8 cellular contexts compared by ENCODE assay signal in genomic region chr12:68810027-68810389, GRCh38. TPM values are rescaled to one million over a fixed set of nuclear protein-coding genes. Genes with fewer than 3 reads are reported as not detected.
A peak's percentile ranks its signal among the peaks of the same experiment; 100 is the strongest.
DNase-seq lines count a peak whose midpoint lies in the region; ATAC-seq and TF ChIP-seq lines count a peak whose summit lies in the region.
"Not testable (repeated sequence)": the region's sequence is repeated elsewhere in the genome, so short reads cannot be mapped to it uniquely, and the experiment has no call there.

No MANE protein-coding gene starts in this region.

- H3K36me3 Mint-ChIP-seq in T-helper 17 cell (ENCODE audit: low read depth), result not testable (repeated sequence)
- peaks cover 28% of the 10 kb centered on the region for H3K36me3 Mint-ChIP-seq in activated naive CD4-positive, alpha-beta T cell treated with anti-CD3 and anti-CD28 coated beads, Interleukin-2, amount 50 U/mL, for 24 hours
- peaks cover 71% of the 10 kb centered on the region for H3K36me3 Mint-ChIP-seq in dendritic cell treated with granulocyte-macrophage colony-stimulating factor and Interleukin-4, amounts not matched to agents 40 ng/mL and 50 ng/mL, for 4 days (ENCODE audit: low read depth)
- H3K36me3 Mint-ChIP-seq in nephron (ENCODE audit: low read depth), result peaks cover 37% of the 10 kb centered on the region

- peaks cover 39 to 68% (median 59%) of the 10 kb centered on the region in 11 experiments for H4K20me1 ChIP-seq in BLaER1 treated with 17β-estradiol and CSF1 and Interleukin-3, amounts not matched to agents 10 nM and 100 nM

- H3K9me3 Mint-ChIP-seq in activated naive CD4-positive, alpha-beta T cell treated with anti-CD3 and anti-CD28 coated beads, Interleukin-2, amount 50 U/mL, for 24 hours; dendritic cell treated with granulocyte-macrophage colony-stimulating factor and Interleukin-4, amounts not matched to agents 40 ng/mL and 50 ng/mL, for 4 days; nephron; stimulated activated naive CD8-positive, alpha-beta T cell treated with anti-CD3 and anti-CD28 coated beads, Interleukin-15, amount 100 ng/mL, for 72 hours: not testable (repeated sequence)

- not testable (repeated sequence) for DNase-seq in T-helper 17 cell; stimulated activated naive CD8-positive, alpha-beta T cell treated with anti-CD3 and anti-CD28 coated beads, Interleukin-15, amount 100 ng/mL, for 72 hours

- not testable (repeated sequence) for H3K9me3 ChIP-seq in BLaER1 treated with 17β-estradiol and CSF1 and Interleukin-3, amounts not matched to agents 10 nM and 100 nM (replicated peaks in 1 of 11); HUES48 (ENCODE audit: control insufficient read depth, insufficient read depth, low read length); T-helper 17 cell (ENCODE audit: control insufficient read depth, low read length, poor library complexity, severe bottlenecking); iPS-15b (ENCODE audit: control insufficient read depth, insufficient read depth, low read length)

- intact Hi-C loops in dendritic cell treated with granulocyte-macrophage colony-stimulating factor and Interleukin-4, amounts not matched to agents 40 ng/mL and 50 ng/mL, for 4 days (cut with micrococcal nuclease), result loop anchor here (1.0 kb wide), 1 partner anchor 61 kb away; no protein-coding TSS in a partner anchor

- H3K36me3 ChIP-seq in BLaER1 treated with 17β-estradiol and CSF1 and Interleukin-3, amounts not matched to agents 10 nM and 100 nM, result peaks cover 55 to 70% (median 59%) of the 10 kb centered on the region in 11 experiments
- peaks cover 54% of the 10 kb centered on the region for H3K36me3 ChIP-seq in HUES48 (ENCODE audit: control insufficient read depth, insufficient read depth, low read length)
- H3K36me3 ChIP-seq in iPS-15b (ENCODE audit: control insufficient read depth, insufficient read depth, low read length), result peaks cover 21% of the 10 kb centered on the region

- H3K4me1 ChIP-seq in BLaER1 treated with 17β-estradiol and CSF1 and Interleukin-3, amounts not matched to agents 10 nM and 100 nM, result peaks cover 15 to 34% (median 28%) of the 10 kb centered on the region in 10 experiments
- H3K4me1 ChIP-seq in HUES48 (ENCODE audit: control insufficient read depth, insufficient read depth, low read length) (peaks cover 15% of the 10 kb centered on the region), iPS-15b (ENCODE audit: control insufficient read depth, insufficient read depth, low read length) (peaks cover 10% of the 10 kb centered on the region)

- TF ChIP-seq CTCF in nephron (IDR thresholded peaks at IDR 0.05; ENCODE audit: unreplicated experiment in 3 of 3), result not testable (repeated sequence)

- peak overlapping the region; percentile 56 for H3K27ac Mint-ChIP-seq in T-helper 17 cell
- not testable (repeated sequence) for H3K27ac Mint-ChIP-seq in activated naive CD4-positive, alpha-beta T cell treated with anti-CD3 and anti-CD28 coated beads, Interleukin-2, amount 50 U/mL, for 24 hours; dendritic cell treated with granulocyte-macrophage colony-stimulating factor and Interleukin-4, amounts not matched to agents 40 ng/mL and 50 ng/mL, for 4 days
- H3K27ac Mint-ChIP-seq in nephron, result peak overlapping the region in 1 of 3 experiments; percentile 35
- H3K27ac Mint-ChIP-seq in stimulated activated naive CD8-positive, alpha-beta T cell treated with anti-CD3 and anti-CD28 coated beads, Interleukin-15, amount 100 ng/mL, for 72 hours, result peak overlapping the region; percentile 99 to 100

- peak overlapping the region; percentile 74 to 95 (median 88) for H3K4me3 ChIP-seq in BLaER1 treated with 17β-estradiol and CSF1 and Interleukin-3, amounts not matched to agents 10 nM and 100 nM
- peak overlapping the region; percentile 82 for H3K4me3 ChIP-seq in HUES48 (ENCODE audit: low read depth, low read length)
- peak overlapping the region; percentile 90 for H3K4me3 ChIP-seq in iPS-15b (ENCODE audit: low read depth, low read length)

- peak overlapping the region; percentile 95 to 100 (median 99) for H3K9ac ChIP-seq in BLaER1 treated with 17β-estradiol and CSF1 and Interleukin-3, amounts not matched to agents 10 nM and 100 nM
- H3K9ac ChIP-seq in HUES48 (ENCODE audit: low read depth, low read length); iPS-15b (ENCODE audit: low read depth, low read length): not testable (repeated sequence)

- H3K27ac ChIP-seq in BLaER1 treated with 17β-estradiol and CSF1 and Interleukin-3, amounts not matched to agents 10 nM and 100 nM, result peak overlapping the region; percentile 94 to 100 (median 99)
- H3K27ac ChIP-seq in HUES48 (ENCODE audit: low read depth, low read length), result not testable (repeated sequence)

- peak overlapping the region; percentile 80 to 98 (median 93) for H3K4me2 ChIP-seq in BLaER1 treated with 17β-estradiol and CSF1 and Interleukin-3, amounts not matched to agents 10 nM and 100 nM

- H3K4me3 Mint-ChIP-seq in T-helper 17 cell (peak overlapping the region; percentile 9), nephron (peak overlapping the region; percentile 96 to 100 (median 100))
- H3K4me3 Mint-ChIP-seq in activated naive CD4-positive, alpha-beta T cell treated with anti-CD3 and anti-CD28 coated beads, Interleukin-2, amount 50 U/mL, for 24 hours, result peak overlapping the region; percentile 98
- peak overlapping the region; percentile 39 for H3K4me3 Mint-ChIP-seq in dendritic cell treated with granulocyte-macrophage colony-stimulating factor and Interleukin-4, amounts not matched to agents 40 ng/mL and 50 ng/mL, for 4 days
- peak overlapping the region; percentile 84 to 95 for H3K4me3 Mint-ChIP-seq in stimulated activated naive CD8-positive, alpha-beta T cell treated with anti-CD3 and anti-CD28 coated beads, Interleukin-15, amount 100 ng/mL, for 72 hours

- H3K27me3 ChIP-seq in BLaER1 treated with 17β-estradiol and CSF1 and Interleukin-3, amounts not matched to agents 10 nM and 100 nM; HUES48 (ENCODE audit: control insufficient read depth, insufficient read depth, low read length); iPS-15b (ENCODE audit: control insufficient read depth, insufficient read depth, low read length): not testable (repeated sequence)

- peaks cover 28% of the 10 kb centered on the region for H3K4me1 Mint-ChIP-seq in T-helper 17 cell
- peaks cover 57% of the 10 kb centered on the region for H3K4me1 Mint-ChIP-seq in activated naive CD4-positive, alpha-beta T cell treated with anti-CD3 and anti-CD28 coated beads, Interleukin-2, amount 50 U/mL, for 24 hours
- peaks cover 31% of the 10 kb centered on the region for H3K4me1 Mint-ChIP-seq in dendritic cell treated with granulocyte-macrophage colony-stimulating factor and Interleukin-4, amounts not matched to agents 40 ng/mL and 50 ng/mL, for 4 days (ENCODE audit: low read depth)
- peaks cover 27% of the 10 kb centered on the region for H3K4me1 Mint-ChIP-seq in nephron
- H3K4me1 Mint-ChIP-seq in stimulated activated naive CD8-positive, alpha-beta T cell treated with anti-CD3 and anti-CD28 coated beads, Interleukin-15, amount 100 ng/mL, for 72 hours, result peaks cover 50% of the 10 kb centered on the region

- not testable (repeated sequence) for ATAC-seq in T-helper 17 cell; stimulated activated naive CD8-positive, alpha-beta T cell treated with anti-CD3 and anti-CD28 coated beads, Interleukin-15, amount 100 ng/mL, for 72 hours

- H3K27me3 Mint-ChIP-seq in T-helper 17 cell; activated naive CD4-positive, alpha-beta T cell treated with anti-CD3 and anti-CD28 coated beads, Interleukin-2, amount 50 U/mL, for 24 hours; dendritic cell treated with granulocyte-macrophage colony-stimulating factor and Interleukin-4, amounts not matched to agents 40 ng/mL and 50 ng/mL, for 4 days; nephron (ENCODE audit: low read depth); stimulated activated naive CD8-positive, alpha-beta T cell treated with anti-CD3 and anti-CD28 coated beads, Interleukin-15, amount 100 ng/mL, for 72 hours: not testable (repeated sequence)

RNA-seq across cellular contexts. Expression of gene MDM2, which starts 2.0 kb away (rescaled TPM):
- 100 to 1,000 TPM in 1 of 2 donors, 10 to 100 TPM in 1; 96.3 to 101 TPM for total RNA-seq in T-helper 17 cell

Comparison
In these comparisons a context has a peak if more than half of its experiments do, and no peak if none do; other contexts are left out.
1. H3K4me3 Mint-ChIP-seq: peak in every context shown above with its lines; median percentile 100 in nephron; 98 in activated naive CD4-positive, alpha-beta T cell treated with anti-CD3 and anti-CD28 coated beads, Interleukin-2, amount 50 U/mL, for 24 hours; 90 in stimulated activated naive CD8-positive, alpha-beta T cell treated with anti-CD3 and anti-CD28 coated beads, Interleukin-15, amount 100 ng/mL, for 72 hours; 39 in dendritic cell treated with granulocyte-macrophage colony-stimulating factor and Interleukin-4, amounts not matched to agents 40 ng/mL and 50 ng/mL, for 4 days; 9 in T-helper 17 cell.